ENCODE assay signal across 35 cellular contexts in the genomic region with DNA sequence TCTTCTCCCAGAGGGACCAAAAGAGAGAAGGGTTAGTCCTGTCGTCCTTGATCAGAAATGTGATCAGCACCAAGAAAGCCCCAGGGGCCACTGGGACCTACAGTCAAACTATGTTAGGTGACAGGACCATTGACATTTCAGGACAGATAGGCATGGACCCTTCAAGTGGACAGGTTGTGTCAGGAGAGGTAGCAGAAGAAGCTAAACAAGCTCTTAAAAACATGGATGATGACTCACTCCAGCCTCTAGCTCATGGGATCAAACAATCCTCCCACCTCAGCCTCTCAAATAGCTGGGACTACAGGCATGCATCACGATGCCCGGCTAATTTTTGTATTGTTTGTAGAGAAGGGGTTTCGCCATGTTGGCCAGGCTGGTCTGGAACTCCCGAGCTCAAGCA. TPM values are rescaled to one million over a fixed set of nuclear protein-coding genes. Genes with fewer than 3 reads are reported as not detected.
"Had no signal": no experiment of that assay in that cellular context is flagged by ENCODE, and none has a peak within 500 bp of the region (broad histone marks: within the 10 kb centered on the region; RNA-seq: fewer than 3 reads in every experiment).

No MANE protein-coding gene starts in this region.

- H3K27ac ChIP-seq: brain microvascular endothelial cell, coronary artery, dorsolateral prefrontal cortex, foreskin keratinocyte, gastrocnemius medialis, heart left ventricle, WERI-Rb-1 had no signal

- H3K36me3 ChIP-seq: brain microvascular endothelial cell, gastrocnemius medialis, heart left ventricle, WERI-Rb-1 had no signal

- ATAC-seq: activated CD4-positive, CD25-positive, alpha-beta regulatory T cell treated with anti-CD3 and anti-CD28 coated beads, Interleukin-2, amount 50 U/mL, for 24 hours; activated CD8-positive, alpha-beta T cell treated with anti-CD3 and anti-CD28 coated beads for 36 hours; activated T-cell treated with anti-CD3 and anti-CD28 coated beads, Interleukin-2, amount 50 U/mL, for 4 hours; activated T-helper 17 cell treated with anti-CD3 and anti-CD28 coated beads, Interleukin-2, amount 50 U/mL, for 72 hours; esophagus mucosa; foreskin keratinocyte; gastrocnemius medialis; heart left ventricle; T-helper 17 cell had no signal

- H3K9me3 ChIP-seq: gastrocnemius medialis, heart left ventricle had no signal

- FAIRE-seq: astrocyte, bronchial epithelial cell had no signal

- H3K4me3 Mint-ChIP-seq: activated B cell treated with CpG ODN at 0.5 μM for 24 hours; activated CD8-positive, alpha-beta T cell treated with anti-CD3 and anti-CD28 coated beads for 36 hours; activated naive CD8-positive, alpha-beta T cell; activated T-cell treated with anti-CD3 and anti-CD28 coated beads, Interleukin-2, amount 50 U/mL, for 4 hours; activated T-helper 17 cell treated with anti-CD3 and anti-CD28 coated beads, Interleukin-2, amount 50 U/mL, for 72 hours; dendritic cell treated with granulocyte-macrophage colony-stimulating factor and Interleukin-4, amounts not matched to agents 40 ng/mL and 50 ng/mL, for 4 days; endodermal cell; T-helper 17 cell had no signal

- H3K27ac Mint-ChIP-seq: activated B cell treated with CpG ODN at 0.5 μM for 24 hours; activated CD8-positive, alpha-beta T cell treated with anti-CD3 and anti-CD28 coated beads for 36 hours; activated naive CD8-positive, alpha-beta T cell; activated T-helper 17 cell treated with anti-CD3 and anti-CD28 coated beads, Interleukin-2, amount 50 U/mL, for 72 hours; dendritic cell treated with granulocyte-macrophage colony-stimulating factor and Interleukin-4, amounts not matched to agents 40 ng/mL and 50 ng/mL, for 4 days; endodermal cell; T-helper 17 cell; T-helper 2 cell treated with Interferon-gamma antibody and Interleukin-4, amounts not matched to agents 5 μg/mL and 100 μg/mL, for 36 hours had no signal

- DNase-seq: activated B cell treated with CpG ODN at 0.5 μM for 24 hours; activated CD4-positive, alpha-beta T cell treated with anti-CD3 and anti-CD28 coated beads for 48 hours; activated CD4-positive, alpha-beta T cell treated with anti-CD3 and anti-CD28 coated beads, Interleukin-2, amount 50 U/mL, for 1 hour; activated CD4-positive, alpha-beta T cell treated with anti-CD3 and anti-CD28 coated beads, Interleukin-2, amount 50 U/mL, for 48 hours; activated CD8-positive, alpha-beta memory T cell treated with anti-CD3 and anti-CD28 coated beads for 24 hours; activated CD8-positive, alpha-beta T cell treated with anti-CD3 and anti-CD28 coated beads for 36 hours; activated effector memory CD4-positive, alpha-beta T cell treated with Interleukin-2 at 50 U/mL for 16 hours; activated gamma-delta T cell treated with Interleukin-2 at 50 U/mL for 16 hours; activated naive CD4-positive, alpha-beta T cell treated with anti-CD3 and anti-CD28 coated beads, Interleukin-2, amount 50 U/mL, for 16 hours; activated naive CD4-positive, alpha-beta T cell treated with Interleukin-2 at 50 U/mL for 16 hours; activated T-cell treated with anti-CD3 and anti-CD28 coated beads, Interleukin-2, amount 50 U/mL, for 4 hours; amniotic stem cell; anterior cingulate cortex; brain microvascular endothelial cell; dorsolateral prefrontal cortex; effector memory CD4-positive, alpha-beta T cell; endodermal cell; foreskin keratinocyte; gastrocnemius medialis; glutamatergic neuron; heart left ventricle; T-helper 17 cell; T1000; WERI-Rb-1 had no signal

- H3K4me3 ChIP-seq: coronary artery, dorsolateral prefrontal cortex, gastrocnemius medialis, heart left ventricle had no signal

- H3K27me3 Mint-ChIP-seq: activated CD8-positive, alpha-beta T cell treated with anti-CD3 and anti-CD28 coated beads for 36 hours; activated naive CD8-positive, alpha-beta T cell; activated T-helper 17 cell treated with anti-CD3 and anti-CD28 coated beads, Interleukin-2, amount 50 U/mL, for 72 hours; central memory CD8-positive, alpha-beta T cell; T-helper 17 cell had no signal

- H3K9me3 Mint-ChIP-seq: activated B cell treated with CpG ODN at 0.5 μM for 24 hours; activated CD8-positive, alpha-beta T cell treated with anti-CD3 and anti-CD28 coated beads for 36 hours; activated T-cell treated with anti-CD3 and anti-CD28 coated beads, Interleukin-2, amount 50 U/mL, for 4 hours; activated T-helper 17 cell treated with anti-CD3 and anti-CD28 coated beads, Interleukin-2, amount 50 U/mL, for 72 hours; central memory CD8-positive, alpha-beta T cell; dendritic cell treated with granulocyte-macrophage colony-stimulating factor and Interleukin-4, amounts not matched to agents 40 ng/mL and 50 ng/mL, for 4 days; endodermal cell; T-helper 2 cell treated with Interferon-gamma antibody and Interleukin-4, amounts not matched to agents 5 μg/mL and 100 μg/mL, for 36 hours had no signal

RNA-seq across cellular contexts. Expression of a gene that starts 47.3 kb away (rescaled TPM):
- total RNA-seq: activated B cell treated with CpG ODN at 0.5 μM for 24 hours; activated CD8-positive, alpha-beta T cell treated with anti-CD3 and anti-CD28 coated beads for 36 hours; activated T-cell treated with anti-CD3 and anti-CD28 coated beads, Interleukin-2, amount 50 U/mL, for 4 hours; bronchial epithelial cell; epithelial cell of proximal tubule; foreskin keratinocyte had no signal
- polyA plus RNA-seq: foreskin keratinocyte had no signal
